Comparison of ENCODE assay signal across 23 cellular contexts in the genomic region with DNA sequence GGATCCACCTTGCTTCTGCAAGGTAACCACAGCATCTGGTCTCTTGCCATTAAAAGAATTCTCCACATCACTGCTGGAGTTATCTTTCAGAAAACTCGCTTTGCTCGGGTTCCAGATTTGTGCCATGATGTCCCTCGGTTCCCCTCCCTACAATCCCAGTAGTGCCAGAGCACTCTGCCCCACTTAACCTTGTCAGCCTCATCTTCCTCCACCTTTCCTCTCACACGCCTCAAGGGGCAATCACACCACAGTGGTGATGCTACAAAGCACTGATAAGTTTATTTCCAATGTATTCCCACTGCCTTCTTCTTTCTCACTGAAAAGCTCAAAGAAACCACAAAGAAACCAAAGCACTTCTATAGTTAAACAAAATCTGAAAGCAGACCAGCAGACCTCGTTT. TPM values are rescaled to one million over a fixed set of nuclear protein-coding genes. Genes with fewer than 3 reads are reported as not detected.
DNase-seq lines count a peak whose midpoint lies in the region; ATAC-seq and TF ChIP-seq lines count a peak whose summit lies in the region.
"Had no signal": no experiment of that assay in that cellular context is flagged by ENCODE, and none has a peak within 500 bp of the region (broad histone marks: within the 10 kb centered on the region; RNA-seq: fewer than 3 reads in every experiment).

No MANE protein-coding gene starts in this region.

- no peak overlapping the region for H3K27ac ChIP-seq in BLaER1
- no peak overlapping the region for H3K27ac ChIP-seq in IMR-90 (ENCODE audit: insufficient read depth, low read length)
- H3K27ac ChIP-seq: KMS-11 had no signal

- no peak overlapping the region for H2BK20ac ChIP-seq in IMR-90 (ENCODE audit: low read depth, low read length)

- intact Hi-C loops in activated CD8-positive, alpha-beta T cell treated with anti-CD3 and anti-CD28 coated beads for 36 hours (cut with micrococcal nuclease): no loop called here
- intact Hi-C loops in IMR-90 (cut with micrococcal nuclease): no loop called here

- no peak overlapping the region for H4K5ac ChIP-seq in IMR-90 (ENCODE audit: low read depth, low read length)

- H3K9me3 ChIP-seq in BLaER1 (no peaks in the 10 kb centered on the region), IMR-90 (ENCODE audit: control insufficient read depth, insufficient read depth, low read length) (no peaks in the 10 kb centered on the region)
- H3K9me3 ChIP-seq: BE2C, HAP-1 had no signal

- no peak overlapping the region for H2BK15ac ChIP-seq in IMR-90 (ENCODE audit: low read depth, low read length)

- no peak for ATAC-seq in activated CD8-positive, alpha-beta T cell treated with anti-CD3 and anti-CD28 coated beads, Interleukin-2, amount 10 ng/mL, durations not matched to agents 7 days and 5 days
- ATAC-seq in activated CD8-positive, alpha-beta T cell treated with anti-CD3 and anti-CD28 coated beads for 36 hours: no peak
- ATAC-seq in IMR-90 (ENCODE audit: low read depth): no peak

- H3K27ac Mint-ChIP-seq in activated CD8-positive, alpha-beta T cell treated with anti-CD3 and anti-CD28 coated beads, Interleukin-2, amount 10 ng/mL, durations not matched to agents 7 days and 5 days: peak overlapping the region; percentile 20
- no peak overlapping the region for H3K27ac Mint-ChIP-seq in activated CD8-positive, alpha-beta T cell treated with anti-CD3 and anti-CD28 coated beads for 36 hours
- peak overlapping the region; percentile 47 for H3K27ac Mint-ChIP-seq in nephron progenitor cell
- H3K27ac Mint-ChIP-seq: CD4-positive, alpha-beta T cell; HFFc6 had no signal

- no peaks in the 10 kb centered on the region for H3K27me3 ChIP-seq in BLaER1
- no peaks in the 10 kb centered on the region for H3K27me3 ChIP-seq in IMR-90 (ENCODE audit: control insufficient read depth, insufficient read depth, low read length)
- H3K27me3 ChIP-seq: BE2C had no signal

- H3K9me3 Mint-ChIP-seq in activated CD8-positive, alpha-beta T cell treated with anti-CD3 and anti-CD28 coated beads, Interleukin-2, amount 10 ng/mL, durations not matched to agents 7 days and 5 days (ENCODE audit: insufficient read depth): no peaks in the 10 kb centered on the region
- no peaks in the 10 kb centered on the region for H3K9me3 Mint-ChIP-seq in activated CD8-positive, alpha-beta T cell treated with anti-CD3 and anti-CD28 coated beads for 36 hours
- no peaks in the 10 kb centered on the region for H3K9me3 Mint-ChIP-seq in nephron progenitor cell
- H3K9me3 Mint-ChIP-seq: CD4-positive, alpha-beta T cell; HFFc6; IgD-negative memory B cell had no signal

- H3K14ac ChIP-seq in IMR-90 (replicated peaks; ENCODE audit: low read depth, low read length): no peak overlapping the region

- no peak overlapping the region for H4K8ac ChIP-seq in IMR-90 (ENCODE audit: low read depth in 2 of 2, low read length in 2 of 2)

- no peak overlapping the region for H4K91ac ChIP-seq in IMR-90 (ENCODE audit: insufficient read depth, low read depth, low read length)

- H3K36me3 ChIP-seq in BLaER1: no peaks in the 10 kb centered on the region
- no peaks in the 10 kb centered on the region for H3K36me3 ChIP-seq in IMR-90 (ENCODE audit: control insufficient read depth, insufficient read depth, low read length)
- H3K36me3 ChIP-seq: BE2C, HAP-1 had no signal

- H2BK120ac ChIP-seq in IMR-90 (ENCODE audit: low read depth, low read length): no peak overlapping the region

- peak overlapping the region; percentile 33 for H2AK9ac ChIP-seq in IMR-90 (replicated peaks; ENCODE audit: low read depth, low read length, poor library complexity)

- TF ChIP-seq RAD21 in IMR-90 (IDR thresholded peaks at IDR 0.05; ENCODE audit: low read length): no peak

- in situ Hi-C loops in IMR-90 (cut with MboI; ENCODE audit: low sequenced_read_pairs): no loop called here

- no peak for TF ChIP-seq POLR2A in IMR-90 (IDR thresholded peaks at IDR 0.05; ENCODE audit: low read depth, low read length)

- H3K56ac ChIP-seq in IMR-90 (ENCODE audit: extremely low read depth, insufficient read depth, low read length): no peak overlapping the region

- 100% methylated on average over 2 of the region's 5 CpGs; no CpG with 5 or more reads in 1 of the 2 experiments for WGBS in IMR-90 (ENCODE audit: extremely low coverage in 2 of 2, insufficient read length in 1 of 2), 2 experiments

- H3K18ac ChIP-seq in IMR-90 (ENCODE audit: low read depth, low read length): no peak overlapping the region; the same call in 1 of the 2 replicates

- CTCF ChIA-PET in activated CD8-positive, alpha-beta T cell treated with anti-CD3 and anti-CD28 coated beads, Interleukin-2, amount 10 ng/mL, durations not matched to agents 7 days and 5 days (lab: Charles Lee): no interaction called here
- CTCF ChIA-PET in activated CD8-positive, alpha-beta T cell treated with anti-CD3 and anti-CD28 coated beads for 36 hours (lab: Charles Lee): interaction anchor here (1.1 kb wide), 1 partner anchor 24 kb away, joined by 3 read pairs; no protein-coding TSS in a partner anchor
- CTCF ChIA-PET in IMR-90 (lab: Yijun Ruan, JAX): no interaction called here

- peaks cover 7% of the 10 kb centered on the region for H3K4me1 Mint-ChIP-seq in activated CD8-positive, alpha-beta T cell treated with anti-CD3 and anti-CD28 coated beads, Interleukin-2, amount 10 ng/mL, durations not matched to agents 7 days and 5 days (ENCODE audit: low read depth)
- no peaks in the 10 kb centered on the region for H3K4me1 Mint-ChIP-seq in activated CD8-positive, alpha-beta T cell treated with anti-CD3 and anti-CD28 coated beads for 36 hours (ENCODE audit: low read depth)
- peaks cover 21% of the 10 kb centered on the region for H3K4me1 Mint-ChIP-seq in nephron progenitor cell
- H3K4me1 Mint-ChIP-seq: IgD-negative memory B cell had no signal

- H3K23ac ChIP-seq in IMR-90 (ENCODE audit: low read depth, low read length): no peak overlapping the region

- no peak overlapping the region for H2BK5ac ChIP-seq in IMR-90 (ENCODE audit: low read depth, low read length, poor library complexity, severe bottlenecking)

- no peak overlapping the region for H2AK5ac ChIP-seq in IMR-90 (ENCODE audit: low read depth, low read length)

- BruUV-seq in IMR-90 (replicated peaks; lab: Mats Ljungman, UMichigan): no TSS peak

- H3K9ac ChIP-seq in BLaER1: no peak overlapping the region
- H3K9ac ChIP-seq in IMR-90 (ENCODE audit: low read depth, low read length): no peak overlapping the region
- H3K9ac ChIP-seq: KMS-11 had no signal

- no peaks in the 10 kb centered on the region for H3K27me3 Mint-ChIP-seq in activated CD8-positive, alpha-beta T cell treated with anti-CD3 and anti-CD28 coated beads, Interleukin-2, amount 10 ng/mL, durations not matched to agents 7 days and 5 days (ENCODE audit: low read depth)
- no peaks in the 10 kb centered on the region for H3K27me3 Mint-ChIP-seq in activated CD8-positive, alpha-beta T cell treated with anti-CD3 and anti-CD28 coated beads for 36 hours
- H3K27me3 Mint-ChIP-seq in nephron progenitor cell (ENCODE audit: low read depth, poor library complexity): no peaks in the 10 kb centered on the region
- H3K27me3 Mint-ChIP-seq: CD4-positive, alpha-beta T cell; IgD-negative memory B cell had no signal

- POLR2A ChIA-PET in activated CD8-positive, alpha-beta T cell treated with anti-CD3 and anti-CD28 coated beads, Interleukin-2, amount 10 ng/mL, durations not matched to agents 7 days and 5 days (lab: Charles Lee): no interaction called here
- POLR2A ChIA-PET in activated CD8-positive, alpha-beta T cell treated with anti-CD3 and anti-CD28 coated beads for 36 hours (lab: Charles Lee): no interaction called here
- POLR2A ChIA-PET in IMR-90 (lab: Charles Lee; ENCODE audit: unreplicated experiment): no interaction called here

- H3K4me3 Mint-ChIP-seq in activated CD8-positive, alpha-beta T cell treated with anti-CD3 and anti-CD28 coated beads, Interleukin-2, amount 10 ng/mL, durations not matched to agents 7 days and 5 days: no peak overlapping the region
- H3K4me3 Mint-ChIP-seq in activated CD8-positive, alpha-beta T cell treated with anti-CD3 and anti-CD28 coated beads for 36 hours: no peak overlapping the region
- no peak overlapping the region for H3K4me3 Mint-ChIP-seq in nephron progenitor cell
- H3K4me3 Mint-ChIP-seq: CD4-positive, alpha-beta T cell; HFFc6; IgD-negative memory B cell had no signal

- peaks cover 11% of the 10 kb centered on the region for H3K36me3 Mint-ChIP-seq in activated CD8-positive, alpha-beta T cell treated with anti-CD3 and anti-CD28 coated beads, Interleukin-2, amount 10 ng/mL, durations not matched to agents 7 days and 5 days (ENCODE audit: low read depth)
- H3K36me3 Mint-ChIP-seq in activated CD8-positive, alpha-beta T cell treated with anti-CD3 and anti-CD28 coated beads for 36 hours (ENCODE audit: low read depth): peaks cover 5% of the 10 kb centered on the region
- H3K36me3 Mint-ChIP-seq in nephron progenitor cell (ENCODE audit: low read depth): peaks cover 62% of the 10 kb centered on the region

- no peak for TF ChIP-seq CTCF in activated CD8-positive, alpha-beta T cell treated with anti-CD3 and anti-CD28 coated beads for 36 hours (IDR thresholded peaks at IDR 0.05)
- TF ChIP-seq CTCF in IMR-90 (conservative IDR thresholded peaks at IDR 0.05; ENCODE audit: low read depth, low read length) (no peak), nephron progenitor cell (IDR thresholded peaks at IDR 0.05) (no peak)

- peaks cover 6% of the 10 kb centered on the region; the same call in 1 of the 2 replicates for H3K9me1 ChIP-seq in IMR-90 (ENCODE audit: insufficient read depth, low read length)

- H2AFZ ChIP-seq in IMR-90 (replicated peaks; ENCODE audit: low read length, poor library complexity): no peak overlapping the region

- H3K4me3 ChIP-seq in BLaER1 (no peak overlapping the region), IMR-90 (ENCODE audit: insufficient read depth, low read depth, low read length) (no peak overlapping the region)
- H3K4me3 ChIP-seq: HAP-1 had no signal

- no peak for DNase-seq in activated CD8-positive, alpha-beta T cell treated with anti-CD3 and anti-CD28 coated beads, Interleukin-2, amount 10 ng/mL, durations not matched to agents 7 days and 5 days
- no peak for DNase-seq in activated CD8-positive, alpha-beta T cell treated with anti-CD3 and anti-CD28 coated beads for 36 hours
- DNase-seq in IMR-90 (no peak), nephron progenitor cell (no peak), NCI-H146 treated with DMSO at 0.1 percent for 48 hours (lab: John Stamatoyannopoulos, UW; ENCODE audit: unreplicated experiment) (no peak), NCI-H524 treated with DMSO at 0.1 percent for 48 hours (lab: John Stamatoyannopoulos, UW) (no peak)
- DNase-seq in activated effector memory CD4-positive, alpha-beta T cell treated with Interleukin-2 at 50 U/mL for 16 hours: no peak
- DNase-seq: 8988T; ACHN; BE2C; CD4-positive, alpha-beta T cell; GOT3; HFFc6; MM.1S; NCI-H1694; NCI-H2227 treated with DMSO at 0.1 percent for 48 hours; NCI-H69; RPMI8226; SHP77 treated with DMSO at 0.1 percent for 48 hours had no signal

- H3K4me1 ChIP-seq in BLaER1 (peaks cover 12% of the 10 kb centered on the region), IMR-90 (ENCODE audit: control insufficient read depth, insufficient read depth, low read length) (peaks cover 8% of the 10 kb centered on the region)
- H3K4me1 ChIP-seq: BE2C, HAP-1 had no signal

- H3K4ac ChIP-seq in IMR-90 (ENCODE audit: low read depth, low read length): no peak overlapping the region

- H4K20me1 ChIP-seq in BLaER1 (no peaks in the 10 kb centered on the region), IMR-90 (ENCODE audit: insufficient read depth, low read length) (no peaks in the 10 kb centered on the region)

- no peaks in the 10 kb centered on the region for H3K79me1 ChIP-seq in IMR-90 (ENCODE audit: low read depth in 1 of 2, low read length in 2 of 2)

- dilution Hi-C loops in IMR-90 (cut with HindIII; ENCODE audit: low sequenced_read_pairs, unreplicated experiment): no loop called here

- 0 out of 2 replicates have a peak overlapping the region, but pooled peaks have one; percentile 22 for H3K4me2 ChIP-seq in BLaER1
- H3K4me2 ChIP-seq in IMR-90 (ENCODE audit: low read depth, low read length): no peak overlapping the region
- H3K4me2 ChIP-seq: KMS-11 had no signal

RNA-seq across cellular contexts. Expression of gene CDRT4, which starts 11.4 kb away (rescaled TPM):
- total RNA-seq in activated CD8-positive, alpha-beta T cell treated with anti-CD3 and anti-CD28 coated beads, Interleukin-2, amount 10 ng/mL, durations not matched to agents 7 days and 5 days: 1 to 10 TPM; 6.1 to 6.2 TPM
- 1 to 10 TPM; 3.6 to 3.7 TPM for total RNA-seq in activated CD8-positive, alpha-beta T cell treated with anti-CD3 and anti-CD28 coated beads for 36 hours
- 0.56 and 0.90 TPM in 2 replicates for total RNA-seq in IMR-90 (2012; rRNA removed)
- 2.7 and 3.7 TPM in 2 replicates for polyA plus RNA-seq in IMR-90 (2012; rRNA removed)
- polyA plus RNA-seq in IMR-90 (2012; cell fraction: cytosol; rRNA removed): 0.13 and 0.50 TPM in 2 replicates
- 27.7 and 76.4 TPM in 2 replicates for polyA plus RNA-seq in IMR-90 (2012; cell fraction: nucleus; rRNA removed; ENCODE audit: low replicate concordance)
